ENCODE assay signal across 14 cellular contexts in the genomic region with DNA sequence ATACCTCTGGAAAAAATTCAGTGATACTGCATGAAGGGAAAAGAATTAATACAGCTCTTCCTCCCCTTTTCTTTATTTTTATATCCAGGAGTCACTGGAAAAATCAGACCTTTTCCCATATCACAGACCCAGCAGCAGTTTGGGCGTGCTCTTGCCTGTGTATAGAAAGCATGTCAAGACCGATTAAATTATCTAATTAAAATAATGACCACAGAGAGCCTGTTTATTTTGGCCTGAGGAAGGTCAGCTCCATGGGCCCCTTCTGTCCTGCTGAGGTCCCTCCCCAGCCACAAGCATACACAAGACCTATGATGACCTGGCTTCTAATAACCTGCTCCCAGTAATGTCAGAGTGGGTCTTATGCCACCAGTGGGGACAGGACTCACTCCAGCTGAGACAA.
"Had no signal": no experiment of that assay in that cellular context is flagged by ENCODE, and none has a peak within 500 bp of the region (broad histone marks: within the 10 kb centered on the region; RNA-seq: fewer than 3 reads in every experiment).

No MANE protein-coding gene starts in this region.

- H3K36me3 Mint-ChIP-seq: activated CD8-positive, alpha-beta memory T cell treated with anti-CD3 and anti-CD28 coated beads, Interleukin-2, amount 10 ng/mL, durations not matched to agents 7 days and 5 days; activated naive CD4-positive, alpha-beta T cell treated with anti-CD3 and anti-CD28 coated beads, Interleukin-2, amount 50 U/mL, for 72 hours had no signal

- DNase-seq: activated CD4-positive, alpha-beta T cell treated with anti-CD3 and anti-CD28 coated beads for 1 hour; activated CD4-positive, alpha-beta T cell treated with anti-CD3 and anti-CD28 coated beads, Interleukin-2, amount 50 U/mL, for 48 hours; activated CD8-positive, alpha-beta memory T cell treated with anti-CD3 and anti-CD28 coated beads, Interleukin-2, amount 10 ng/mL, durations not matched to agents 7 days and 5 days; activated effector memory CD4-positive, alpha-beta T cell treated with anti-CD3 and anti-CD28 coated beads, Interleukin-2, amount 50 U/mL, for 16 hours; activated T-cell treated with anti-CD3 and anti-CD28 coated beads, Interleukin-2, amount 50 U/mL, for 24 hours; cerebellar nuclear complex; dorsolateral prefrontal cortex; foreskin melanocyte; heart left ventricle; small intestine; substantia nigra; SW 1271; transverse colon had no signal

- H3K9me3 Mint-ChIP-seq: activated naive CD4-positive, alpha-beta T cell treated with anti-CD3 and anti-CD28 coated beads, Interleukin-2, amount 50 U/mL, for 72 hours; activated T-cell treated with anti-CD3 and anti-CD28 coated beads, Interleukin-2, amount 50 U/mL, for 24 hours had no signal

- H3K4me1 Mint-ChIP-seq: activated CD8-positive, alpha-beta memory T cell treated with anti-CD3 and anti-CD28 coated beads, Interleukin-2, amount 10 ng/mL, durations not matched to agents 7 days and 5 days had no signal

- ATAC-seq: activated CD8-positive, alpha-beta memory T cell treated with anti-CD3 and anti-CD28 coated beads, Interleukin-2, amount 10 ng/mL, durations not matched to agents 7 days and 5 days; activated naive CD4-positive, alpha-beta T cell treated with anti-CD3 and anti-CD28 coated beads, Interleukin-2, amount 50 U/mL, for 72 hours had no signal

- H3K27me3 Mint-ChIP-seq: activated CD8-positive, alpha-beta memory T cell treated with anti-CD3 and anti-CD28 coated beads, Interleukin-2, amount 10 ng/mL, durations not matched to agents 7 days and 5 days had no signal

- H3K27ac Mint-ChIP-seq: activated CD8-positive, alpha-beta memory T cell treated with anti-CD3 and anti-CD28 coated beads, Interleukin-2, amount 10 ng/mL, durations not matched to agents 7 days and 5 days; activated naive CD4-positive, alpha-beta T cell treated with anti-CD3 and anti-CD28 coated beads, Interleukin-2, amount 50 U/mL, for 72 hours; activated T-cell treated with anti-CD3 and anti-CD28 coated beads, Interleukin-2, amount 50 U/mL, for 24 hours had no signal

- H3K4me3 Mint-ChIP-seq: activated CD8-positive, alpha-beta memory T cell treated with anti-CD3 and anti-CD28 coated beads, Interleukin-2, amount 10 ng/mL, durations not matched to agents 7 days and 5 days; activated T-cell treated with anti-CD3 and anti-CD28 coated beads, Interleukin-2, amount 50 U/mL, for 24 hours had no signal
